In the genomic region with DNA sequence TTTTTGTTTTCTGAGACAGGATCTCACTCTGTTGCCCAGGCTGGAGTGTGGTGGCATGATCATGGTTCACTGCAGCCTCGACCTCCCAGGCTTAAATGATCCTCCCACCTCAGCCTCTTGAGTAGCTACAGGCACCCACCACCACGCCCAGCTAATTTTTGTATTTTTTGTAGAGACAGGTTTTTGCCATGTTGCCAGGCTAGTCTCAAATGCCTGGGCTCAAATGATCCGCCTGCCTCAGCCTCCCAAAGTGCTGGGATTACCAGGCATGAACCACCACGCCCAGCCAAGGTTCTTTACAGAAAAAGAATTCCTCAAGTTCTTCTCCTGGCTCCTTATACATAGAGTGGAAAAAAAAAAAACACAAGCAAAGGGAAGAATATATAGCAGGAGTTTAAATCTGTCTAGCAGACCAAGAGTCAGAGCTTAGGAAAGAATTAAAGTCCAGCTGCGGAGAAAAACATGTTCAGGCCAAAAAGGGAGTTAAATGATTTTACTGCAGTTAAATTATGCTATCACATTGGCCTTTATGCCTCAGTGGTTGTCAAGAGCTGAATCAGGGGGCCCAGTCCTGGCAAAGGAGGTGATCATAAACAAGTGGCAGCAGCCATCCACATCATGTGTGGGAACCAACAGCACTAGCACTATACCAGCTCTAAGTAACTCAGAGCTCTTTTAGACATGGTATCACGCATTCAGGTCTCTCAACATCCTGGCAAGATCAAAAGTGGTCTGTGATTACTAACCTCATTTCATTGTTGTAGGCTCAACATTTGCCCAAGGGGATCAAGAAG, we compare ENCODE assay signal across 1 cellular context.
TF ChIP-seq lines count a peak whose summit lies in the region.

No MANE protein-coding gene starts in this region.

TF ChIP-seq in SK-N-SH, 30 proteins besides CTCF, POLR2A, EP300 and RAD21:
- TF ChIP-seq TAF1 (IDR thresholded peaks at IDR 0.05; ENCODE audit: borderline replicate concordance, low read depth, low read length) (no peak), YY1 (IDR thresholded peaks at IDR 0.05; ENCODE audit: low read depth) (no peak), RFX5 (IDR thresholded peaks at IDR 0.05; ENCODE audit: low read length) (no peak), JUND (IDR thresholded peaks at IDR 0.05) (no peak), CHD2 (IDR thresholded peaks at IDR 0.05; ENCODE audit: low read length, partially characterized antibody) (no peak), ELF1 (IDR thresholded peaks at IDR 0.05) (no peak), NRF1 (IDR thresholded peaks at IDR 0.05; ENCODE audit: low read depth, low read length) (no peak), SIN3A (IDR thresholded peaks at IDR 0.05; ENCODE audit: borderline replicate concordance, low read depth, low read length) (no peak), TCF12 (IDR thresholded peaks at IDR 0.05) (no peak), TEAD4 (IDR thresholded peaks at IDR 0.05; ENCODE audit: borderline replicate concordance, insufficient read depth) (no peak), NFIC (IDR thresholded peaks at IDR 0.05; ENCODE audit: borderline replicate concordance) (no peak), FOXJ3 (CRISPR knock-in tag; IDR thresholded peaks at IDR 0.05) (no peak), FOXM1 (IDR thresholded peaks at IDR 0.05; ENCODE audit: low read depth) (no peak), RCOR1 (IDR thresholded peaks at IDR 0.05; ENCODE audit: low read length) (no peak)
- TF ChIP-seq, protein P1, sequence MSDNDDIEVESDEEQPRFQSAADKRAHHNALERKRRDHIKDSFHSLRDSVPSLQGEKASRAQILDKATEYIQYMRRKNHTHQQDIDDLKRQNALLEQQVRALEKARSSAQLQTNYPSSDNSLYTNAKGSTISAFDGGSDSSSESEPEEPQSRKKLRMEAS (IDR thresholded peaks at IDR 0.05; ENCODE audit: low read depth) = no peak
- TF ChIP-seq, protein P2, sequence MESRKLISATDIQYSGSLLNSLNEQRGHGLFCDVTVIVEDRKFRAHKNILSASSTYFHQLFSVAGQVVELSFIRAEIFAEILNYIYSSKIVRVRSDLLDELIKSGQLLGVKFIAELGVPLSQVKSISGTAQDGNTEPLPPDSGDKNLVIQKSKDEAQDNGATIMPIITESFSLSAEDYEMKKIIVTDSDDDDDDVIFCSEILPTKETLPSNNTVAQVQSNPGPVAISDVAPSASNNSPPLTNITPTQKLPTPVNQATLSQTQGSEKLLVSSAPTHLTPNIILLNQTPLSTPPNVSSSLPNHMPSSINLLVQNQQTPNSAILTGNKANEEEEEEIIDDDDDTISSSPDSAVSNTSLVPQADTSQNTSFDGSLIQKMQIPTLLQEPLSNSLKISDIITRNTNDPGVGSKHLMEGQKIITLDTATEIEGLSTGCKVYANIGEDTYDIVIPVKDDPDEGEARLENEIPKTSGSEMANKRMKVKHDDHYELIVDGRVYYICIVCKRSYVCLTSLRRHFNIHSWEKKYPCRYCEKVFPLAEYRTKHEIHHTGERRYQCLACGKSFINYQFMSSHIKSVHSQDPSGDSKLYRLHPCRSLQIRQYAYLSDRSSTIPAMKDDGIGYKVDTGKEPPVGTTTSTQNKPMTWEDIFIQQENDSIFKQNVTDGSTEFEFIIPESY (IDR thresholded peaks at IDR 0.05; ENCODE audit: borderline replicate concordance, low read depth) = no peak
- TF ChIP-seq, protein P3, sequence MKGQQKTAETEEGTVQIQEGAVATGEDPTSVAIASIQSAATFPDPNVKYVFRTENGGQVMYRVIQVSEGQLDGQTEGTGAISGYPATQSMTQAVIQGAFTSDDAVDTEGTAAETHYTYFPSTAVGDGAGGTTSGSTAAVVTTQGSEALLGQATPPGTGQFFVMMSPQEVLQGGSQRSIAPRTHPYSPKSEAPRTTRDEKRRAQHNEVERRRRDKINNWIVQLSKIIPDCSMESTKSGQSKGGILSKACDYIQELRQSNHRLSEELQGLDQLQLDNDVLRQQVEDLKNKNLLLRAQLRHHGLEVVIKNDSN (IDR thresholded peaks at IDR 0.05; ENCODE audit: borderline replicate concordance, low read depth) = no peak
- TF ChIP-seq, protein P4, sequence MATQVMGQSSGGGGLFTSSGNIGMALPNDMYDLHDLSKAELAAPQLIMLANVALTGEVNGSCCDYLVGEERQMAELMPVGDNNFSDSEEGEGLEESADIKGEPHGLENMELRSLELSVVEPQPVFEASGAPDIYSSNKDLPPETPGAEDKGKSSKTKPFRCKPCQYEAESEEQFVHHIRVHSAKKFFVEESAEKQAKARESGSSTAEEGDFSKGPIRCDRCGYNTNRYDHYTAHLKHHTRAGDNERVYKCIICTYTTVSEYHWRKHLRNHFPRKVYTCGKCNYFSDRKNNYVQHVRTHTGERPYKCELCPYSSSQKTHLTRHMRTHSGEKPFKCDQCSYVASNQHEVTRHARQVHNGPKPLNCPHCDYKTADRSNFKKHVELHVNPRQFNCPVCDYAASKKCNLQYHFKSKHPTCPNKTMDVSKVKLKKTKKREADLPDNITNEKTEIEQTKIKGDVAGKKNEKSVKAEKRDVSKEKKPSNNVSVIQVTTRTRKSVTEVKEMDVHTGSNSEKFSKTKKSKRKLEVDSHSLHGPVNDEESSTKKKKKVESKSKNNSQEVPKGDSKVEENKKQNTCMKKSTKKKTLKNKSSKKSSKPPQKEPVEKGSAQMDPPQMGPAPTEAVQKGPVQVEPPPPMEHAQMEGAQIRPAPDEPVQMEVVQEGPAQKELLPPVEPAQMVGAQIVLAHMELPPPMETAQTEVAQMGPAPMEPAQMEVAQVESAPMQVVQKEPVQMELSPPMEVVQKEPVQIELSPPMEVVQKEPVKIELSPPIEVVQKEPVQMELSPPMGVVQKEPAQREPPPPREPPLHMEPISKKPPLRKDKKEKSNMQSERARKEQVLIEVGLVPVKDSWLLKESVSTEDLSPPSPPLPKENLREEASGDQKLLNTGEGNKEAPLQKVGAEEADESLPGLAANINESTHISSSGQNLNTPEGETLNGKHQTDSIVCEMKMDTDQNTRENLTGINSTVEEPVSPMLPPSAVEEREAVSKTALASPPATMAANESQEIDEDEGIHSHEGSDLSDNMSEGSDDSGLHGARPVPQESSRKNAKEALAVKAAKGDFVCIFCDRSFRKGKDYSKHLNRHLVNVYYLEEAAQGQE (IDR thresholded peaks at IDR 0.05; ENCODE audit: low read depth, low read length) = no peak
- TF ChIP-seq, protein P5, sequence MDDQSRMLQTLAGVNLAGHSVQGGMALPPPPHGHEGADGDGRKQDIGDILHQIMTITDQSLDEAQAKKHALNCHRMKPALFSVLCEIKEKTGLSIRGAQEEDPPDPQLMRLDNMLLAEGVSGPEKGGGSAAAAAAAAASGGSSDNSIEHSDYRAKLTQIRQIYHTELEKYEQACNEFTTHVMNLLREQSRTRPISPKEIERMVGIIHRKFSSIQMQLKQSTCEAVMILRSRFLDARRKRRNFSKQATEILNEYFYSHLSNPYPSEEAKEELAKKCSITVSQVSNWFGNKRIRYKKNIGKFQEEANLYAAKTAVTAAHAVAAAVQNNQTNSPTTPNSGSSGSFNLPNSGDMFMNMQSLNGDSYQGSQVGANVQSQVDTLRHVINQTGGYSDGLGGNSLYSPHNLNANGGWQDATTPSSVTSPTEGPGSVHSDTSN (IDR thresholded peaks at IDR 0.05) = no peak
